20 cellular contexts compared by ENCODE assay signal in genomic region chr3:141083831-141084624, GRCh38. TPM values are rescaled to one million over a fixed set of nuclear protein-coding genes. Genes with fewer than 3 reads are reported as not detected.
DNase-seq lines count a peak whose midpoint lies in the region; ATAC-seq and TF ChIP-seq lines count a peak whose summit lies in the region.
"Had no signal": no experiment of that assay in that cellular context is flagged by ENCODE, and none has a peak within 500 bp of the region (broad histone marks: within the 10 kb centered on the region; RNA-seq: fewer than 3 reads in every experiment).

No MANE protein-coding gene starts in this region.

- H3K4me1 ChIP-seq in thoracic aorta (ENCODE audit: control insufficient read depth in 1 of 2, low read depth in 2 of 2): peaks cover 4 to 48% of the 10 kb centered on the region in 2 donors

- H3K27ac ChIP-seq in thoracic aorta: peak overlapping the region; percentile 47 to 51
- H3K27ac ChIP-seq: dorsolateral prefrontal cortex had no signal

- no peak for TF ChIP-seq CTCF in thoracic aorta (IDR thresholded peaks at IDR 0.05)

- DNase-seq in NCI-H146 (lab: John Stamatoyannopoulos, UW) (peak; percentile 15), NCI-H146 treated with DMSO at 0.1 percent for 48 hours (lab: John Stamatoyannopoulos, UW; ENCODE audit: unreplicated experiment) (no peak), ecto neural progenitor cell (ENCODE audit: low spot score) (peak; percentile 91), myocyte (ENCODE audit: low read depth) (peak; percentile 98), thoracic aorta (ENCODE audit: low spot score) (no peak), globus pallidus (ENCODE audit: low spot score) (no peak)
- no peak for DNase-seq in activated CD4-positive, CD25-positive, alpha-beta regulatory T cell (lab: John Stamatoyannopoulos, UW)
- no peak for DNase-seq in effector CD4-positive, alpha-beta T cell
- DNase-seq: 8988T; activated naive CD4-positive, alpha-beta T cell treated with Interleukin-2 at 50 U/mL for 16 hours; CD4-positive, alpha-beta memory T cell; dorsolateral prefrontal cortex; HCEC 1CT; IMR-90; NCI-H1105 treated with DMSO at 0.1 percent for 48 hours; NCI-H226; substantia nigra; T-cell had no signal

- H3K9me3 ChIP-seq in thoracic aorta: no peaks in the 10 kb centered on the region

- ATAC-seq in thoracic aorta (ENCODE audit: insufficient number of reproducible peaks, low FRiP score, low read depth): peak; percentile 36
- ATAC-seq: activated CD4-positive, CD25-positive, alpha-beta regulatory T cell treated with anti-CD3 and anti-CD28 coated beads, Interleukin-2, amount 50 U/mL, for 24 hours; T-cell had no signal

- H3K36me3 ChIP-seq in thoracic aorta: no peaks in the 10 kb centered on the region

- H3K27me3 ChIP-seq in thoracic aorta (replicated peaks; ENCODE audit: insufficient read depth): no peaks in the 10 kb centered on the region
- H3K27me3 ChIP-seq: dorsolateral prefrontal cortex had no signal

- no peak overlapping the region for H3K4me3 ChIP-seq in thoracic aorta
- H3K4me3 ChIP-seq: dorsolateral prefrontal cortex had no signal

RNA-seq across cellular contexts. Expression of gene SPSB4, which starts 32.9 kb away (rescaled TPM):
- total RNA-seq in myocyte (0.88 and 1.4 TPM in 2 replicates), thoracic aorta (1 to 10 TPM in 1 of 2 donors, under 1 TPM in 1; 0.41 to 1.1 TPM)
- 0.25 TPM for polyA plus RNA-seq in myocyte (2012)
- total RNA-seq: CD4-positive, alpha-beta memory T cell; IMR-90; OCI-LY7; T-cell had no signal
- polyA plus RNA-seq: CD4-positive, alpha-beta memory T cell; IMR-90 had no signal

Comparison
In these comparisons a context has a peak if more than half of its experiments do, and no peak if none do; other contexts are left out.
1. DNase-seq: peak in NCI-H146 (single experiment), ecto neural progenitor cell (single experiment) and myocyte (single experiment); none in NCI-H146 treated with DMSO at 0.1 percent for 48 hours (single experiment), thoracic aorta (single experiment), activated CD4-positive, CD25-positive, alpha-beta regulatory T cell (0 of 4), effector CD4-positive, alpha-beta T cell (single experiment) and globus pallidus (single experiment).